ENCODE assay signal across 8 cellular contexts in genomic region chr12:31238764-31239387, GRCh38.
DNase-seq lines count a peak whose midpoint lies in the region; ATAC-seq and TF ChIP-seq lines count a peak whose summit lies in the region.

No MANE protein-coding gene starts in this region.

- no peak overlapping the region for H3K4me3 Mint-ChIP-seq in T-helper 2 cell treated with Interferon-gamma antibody and Interleukin-4, amounts not matched to agents 5 μg/mL and 100 μg/mL, for 36 hours
- peak overlapping the region in 2 of 5 donors; percentile 58 to 59 for H3K4me3 Mint-ChIP-seq in immature natural killer cell

- H3K27me3 Mint-ChIP-seq in T-helper 2 cell treated with Interferon-gamma antibody and Interleukin-4, amounts not matched to agents 5 μg/mL and 100 μg/mL, for 36 hours (ENCODE audit: low read depth): peaks cover 15% of the 10 kb centered on the region
- H3K27me3 Mint-ChIP-seq in immature natural killer cell (ENCODE audit: low read depth in 3 of 3): peaks cover 3 to 10% (median 7%) of the 10 kb centered on the region in 3 donors

- peak; percentile 28 for DNase-seq in NCI-H510A treated with DMSO at 0.1 percent for 48 hours (lab: John Stamatoyannopoulos, UW)
- no peak for DNase-seq in NCI-H510A (lab: John Stamatoyannopoulos, UW)
- peak; percentile 57 for DNase-seq in NCI-H128 (lab: John Stamatoyannopoulos, UW; ENCODE audit: unreplicated experiment)
- peak; percentile 33 for DNase-seq in T-helper 2 cell treated with Interferon-gamma antibody and Interleukin-4, amounts not matched to agents 5 μg/mL and 100 μg/mL, for 36 hours (ENCODE audit: low spot score)
- peak; percentile 62 for DNase-seq in astrocyte of the spinal cord (ENCODE audit: low read depth, low spot score)
- peak; percentile 23 to 46 (median 33) for DNase-seq in immature natural killer cell
- peak; percentile 28 to 62 (median 49) for DNase-seq in stimulated activated CD4-positive, alpha-beta T cell treated with anti-CD3 and anti-CD28 coated beads, Interleukin-12 subunit alpha, Interleukin-12 subunit beta, amount 100 ng/mL, for 48 hours (ENCODE audit: low read depth in 2 of 3, low spot score in 1 of 3)

- H3K9me3 Mint-ChIP-seq in T-helper 2 cell treated with Interferon-gamma antibody and Interleukin-4, amounts not matched to agents 5 μg/mL and 100 μg/mL, for 36 hours: no peaks in the 10 kb centered on the region
- H3K9me3 Mint-ChIP-seq in immature natural killer cell: no peaks in the 10 kb centered on the region

- H3K4me3 ChIP-seq in astrocyte of the spinal cord (ENCODE audit: low read depth, low read length): no peak overlapping the region

- H3K36me3 Mint-ChIP-seq in T-helper 2 cell treated with Interferon-gamma antibody and Interleukin-4, amounts not matched to agents 5 μg/mL and 100 μg/mL, for 36 hours (ENCODE audit: low read depth): no peaks in the 10 kb centered on the region
- H3K36me3 Mint-ChIP-seq in immature natural killer cell: no peaks in the 10 kb centered on the region

- TF ChIP-seq CTCF in astrocyte of the spinal cord (IDR thresholded peaks at IDR 0.05; ENCODE audit: low read depth, low read length): peak; percentile 73

- in situ Hi-C loops in astrocyte of the spinal cord (cut with HindIII; ENCODE audit: low sequenced_read_pairs): no loop called here

- H3K4me1 Mint-ChIP-seq in T-helper 2 cell treated with Interferon-gamma antibody and Interleukin-4, amounts not matched to agents 5 μg/mL and 100 μg/mL, for 36 hours (ENCODE audit: low read depth): peaks cover 6% of the 10 kb centered on the region
- H3K4me1 Mint-ChIP-seq in immature natural killer cell: peaks cover 1 to 6% of the 10 kb centered on the region in 2 donors

- no peak overlapping the region for H3K27ac Mint-ChIP-seq in T-helper 2 cell treated with Interferon-gamma antibody and Interleukin-4, amounts not matched to agents 5 μg/mL and 100 μg/mL, for 36 hours
- H3K27ac Mint-ChIP-seq in immature natural killer cell: no peak overlapping the region

- peak; percentile 89 for ATAC-seq in HG02678 (IDR thresholded peaks at IDR 0.05; ENCODE audit: unreplicated experiment)
